ENCODE assay signal across 8 cellular contexts in the genomic region with DNA sequence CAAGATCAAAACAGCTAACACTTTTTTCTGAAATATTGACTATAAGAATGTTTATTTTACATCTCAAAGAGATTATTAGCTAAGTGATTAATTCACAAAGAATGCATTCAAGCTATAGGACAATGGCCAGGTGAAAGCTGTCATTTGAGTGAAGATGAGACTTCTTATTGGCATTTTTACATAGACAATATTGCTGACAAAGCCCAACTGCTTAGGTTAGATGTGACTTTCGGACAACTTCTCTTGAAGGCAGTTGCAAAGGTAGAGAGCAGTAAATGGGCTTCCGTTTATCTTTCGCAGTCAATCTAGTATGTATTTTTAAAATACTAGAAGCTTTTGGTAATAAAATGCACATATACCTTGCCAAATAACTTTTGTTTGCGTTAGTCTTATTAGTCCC.
"Had no signal": no experiment of that assay in that cellular context is flagged by ENCODE, and none has a peak within 500 bp of the region (broad histone marks: within the 10 kb centered on the region; RNA-seq: fewer than 3 reads in every experiment).

No MANE protein-coding gene starts in this region.

- DNase-seq: GDM1, GF-D8 had no signal

- ATAC-seq: GM12878 had no signal

- FAIRE-seq: G401.6, GM12891, GM12892, GM18507, GM19239 had no signal

- H3K4me3 ChIP-seq: GM12878 had no signal
